16 cellular contexts compared by ENCODE assay signal in genomic region chr13:104796581-104796980, GRCh38.
A peak's percentile ranks its signal among the peaks of the same experiment; 100 is the strongest.
DNase-seq lines count a peak whose midpoint lies in the region; ATAC-seq and TF ChIP-seq lines count a peak whose summit lies in the region.
"Had no signal": no experiment of that assay in that cellular context is flagged by ENCODE, and none has a peak within 500 bp of the region (broad histone marks: within the 10 kb centered on the region; RNA-seq: fewer than 3 reads in every experiment).

No MANE protein-coding gene starts in this region.

- H3K4me1 ChIP-seq in left lung, result no peaks in the 10 kb centered on the region
- H3K4me1 ChIP-seq: Caco-2 had no signal

- no peak overlapping the region for H3K4me3 ChIP-seq in choroid plexus epithelial cell (ENCODE audit: low read depth, low read length)
- H3K4me3 ChIP-seq in left lung, result no peak overlapping the region

- H3K27ac Mint-ChIP-seq in natural killer cell, result no peak overlapping the region
- H3K27ac Mint-ChIP-seq: CD4-positive, alpha-beta T cell; H9 had no signal

- peak; percentile 47 for ATAC-seq in left lung
- no peak for ATAC-seq in natural killer cell

- H3K9me3 ChIP-seq in left lung, result no peaks in the 10 kb centered on the region
- H3K9me3 ChIP-seq: Caco-2 had no signal

- DNase-seq in amniotic epithelial cell (ENCODE audit: low read depth) (peak; percentile 68), choroid plexus epithelial cell (ENCODE audit: low read depth) (peak; percentile 74), left lung (no peak), natural killer cell (no peak), G401 (ENCODE audit: low spot score) (no peak), OCI-M2 (lab: John Stamatoyannopoulos, UW; ENCODE audit: unreplicated experiment) (no peak)
- no peak for DNase-seq in activated CD4-positive, alpha-beta T cell treated with anti-CD3 and anti-CD28 coated beads for 4 hours
- DNase-seq: ACHN; Caco-2; CD4-positive, alpha-beta T cell; DMS79; GF-D8; GOT3; H9; IMR-90 had no signal

- in situ Hi-C loops in G401 (cut with HindIII; ENCODE audit: low sequenced_read_pairs), result no loop called here

- H3K36me3 ChIP-seq in left lung, result no peaks in the 10 kb centered on the region

- H3K4me3 Mint-ChIP-seq in natural killer cell, result no peak overlapping the region
- H3K4me3 Mint-ChIP-seq: CD4-positive, alpha-beta T cell; H9 had no signal

- TF ChIP-seq CTCF in choroid plexus epithelial cell (conservative IDR thresholded peaks at IDR 0.05; ENCODE audit: low read depth, low read length) (no peak), left lung (IDR thresholded peaks at IDR 0.05) (no peak), natural killer cell (IDR thresholded peaks at IDR 0.05) (no peak)

- no peak overlapping the region for H3K27ac ChIP-seq in left lung
- H3K27ac ChIP-seq: C4-2B had no signal

- H3K36me3 Mint-ChIP-seq in natural killer cell, result no peaks in the 10 kb centered on the region

- H3K27me3 ChIP-seq in left lung, result no peaks in the 10 kb centered on the region

- H3K9me3 Mint-ChIP-seq in natural killer cell, result no peaks in the 10 kb centered on the region
- H3K9me3 Mint-ChIP-seq: CD4-positive, alpha-beta T cell; H9 had no signal

- H3K27me3 Mint-ChIP-seq in natural killer cell (ENCODE audit: low read depth in 2 of 2), result peaks cover 4 to 5% of the 10 kb centered on the region in 2 donors
- H3K27me3 Mint-ChIP-seq: CD4-positive, alpha-beta T cell had no signal

- intact Hi-C loops in left lung (cut with DNase I), result no loop called here
- intact Hi-C loops in natural killer cell (cut with micrococcal nuclease), result no loop called here

- H3K4me1 Mint-ChIP-seq in natural killer cell, result no peaks in the 10 kb centered on the region

Comparison
In these comparisons a context has a peak if more than half of its experiments do, and no peak if none do; other contexts are left out.
1. DNase-seq: peak in amniotic epithelial cell (single experiment) and choroid plexus epithelial cell (single experiment); none in left lung (0 of 2), natural killer cell (single experiment), G401 (single experiment), activated CD4-positive, alpha-beta T cell treated with anti-CD3 and anti-CD28 coated beads for 4 hours (0 of 2) and OCI-M2 (single experiment).